ENCODE assay signal across 24 cellular contexts in the genomic region with DNA sequence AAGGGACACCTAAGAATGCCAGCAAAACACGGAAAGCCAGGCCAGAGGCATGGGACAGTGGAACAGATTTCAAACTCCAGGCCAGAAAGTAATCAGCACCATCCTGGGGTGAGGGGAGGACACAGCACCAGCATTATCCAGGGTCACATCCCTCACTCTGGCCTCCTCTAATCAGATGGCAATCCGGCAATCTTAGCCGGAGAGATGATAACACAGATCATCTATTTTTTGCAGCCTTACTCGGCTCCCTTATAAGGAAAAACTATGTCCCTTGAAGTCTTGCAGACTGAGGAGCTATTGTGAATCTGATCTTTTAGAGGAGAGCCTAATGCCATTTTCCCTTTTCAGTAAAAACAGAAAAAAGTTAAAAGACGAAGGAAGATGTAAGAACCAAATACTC. TPM values are rescaled to one million over a fixed set of nuclear protein-coding genes. Genes with fewer than 3 reads are reported as not detected.
DNase-seq lines count a peak whose midpoint lies in the region; ATAC-seq, FAIRE-seq and TF ChIP-seq lines count a peak whose summit lies in the region.
"Had no signal": no experiment of that assay in that cellular context is flagged by ENCODE, and none has a peak within 500 bp of the region (broad histone marks: within the 10 kb centered on the region; RNA-seq: fewer than 3 reads in every experiment).

No MANE protein-coding gene starts in this region.

- H3K27ac ChIP-seq in H1 (ENCODE audit: low read depth, low read length) (no peak overlapping the region), parathyroid adenoma (peak overlapping the region; percentile 57)

- no peak overlapping the region for H3K18ac ChIP-seq in H1 (ENCODE audit: extremely low read depth, low read length)

- no peaks in the 10 kb centered on the region for H3K4me1 ChIP-seq in H1 (replicated peaks in 1 of 4; ENCODE audit: control insufficient read depth in 3 of 4, insufficient read depth in 4 of 4, low read length in 3 of 4)
- peaks cover 12% of the 10 kb centered on the region for H3K4me1 ChIP-seq in parathyroid adenoma

- H3K27me3 Mint-ChIP-seq in mesothelial cell of epicardium (ENCODE audit: low read depth) (no peaks in the 10 kb centered on the region), immature natural killer cell (ENCODE audit: low read depth in 3 of 3) (peaks cover 4 to 9% (median 7%) of the 10 kb centered on the region in 3 donors)

- H3K9ac ChIP-seq in H1 (replicated peaks in 1 of 4; ENCODE audit: extremely low read depth in 1 of 4, low read depth in 3 of 4, low read length in 3 of 4) (peak overlapping the region in 1 of 4 experiments; percentile 32; a peak in 1 of 7 replicates), parathyroid adenoma (no peak overlapping the region)

- H3K4me3 ChIP-seq in H1 (ENCODE audit: extremely low read depth in 1 of 4, insufficient read depth in 2 of 4, low read depth in 3 of 4, low read length in 4 of 4) = no peak overlapping the region
- no peak overlapping the region for H3K4me3 ChIP-seq in parathyroid adenoma (ENCODE audit: low read depth, low read length)
- H3K4me3 ChIP-seq in H7 (ENCODE audit: insufficient read depth, low read depth, low read length) = no peak overlapping the region
- H3K4me3 ChIP-seq: K562 had no signal

- no peak overlapping the region for H3K23ac ChIP-seq in H1 (ENCODE audit: insufficient read length)

- H3K36me3 Mint-ChIP-seq in mesothelial cell of epicardium = no peaks in the 10 kb centered on the region
- no peaks in the 10 kb centered on the region for H3K36me3 Mint-ChIP-seq in immature natural killer cell

- TF ChIP-seq RAD21 in H1 (IDR thresholded peaks at IDR 0.05 in 1 of 2, conservative IDR thresholded peaks at IDR 0.05 in 1 of 2; ENCODE audit: low read depth in 2 of 2, low read length in 2 of 2) = no peak

- H3K79me2 ChIP-seq in H1 (ENCODE audit: control insufficient read depth in 1 of 2, insufficient read depth in 2 of 2, low read length in 2 of 2) (no peaks in the 10 kb centered on the region), parathyroid adenoma (no peaks in the 10 kb centered on the region)

- no peaks in the 10 kb centered on the region for H3K36me3 ChIP-seq in H1 (ENCODE audit: control insufficient read depth in 2 of 4, insufficient read depth in 4 of 4, low read length in 3 of 4)
- H3K36me3 ChIP-seq in parathyroid adenoma (ENCODE audit: control insufficient read depth, insufficient read depth, low read length) = no peaks in the 10 kb centered on the region
- no peaks in the 10 kb centered on the region for H3K36me3 ChIP-seq in H7 (replicated peaks; ENCODE audit: control insufficient read depth, insufficient read depth, low read length)

- ATAC-seq in HG03135 (IDR thresholded peaks at IDR 0.05; ENCODE audit: unreplicated experiment) = no peak
- ATAC-seq: K562, SK-N-SH treated with all-trans-retinoic acid at 6 μM for 48 hours had no signal

- H3K9me3 Mint-ChIP-seq in mesothelial cell of epicardium = no peaks in the 10 kb centered on the region
- H3K9me3 Mint-ChIP-seq in immature natural killer cell = no peaks in the 10 kb centered on the region

- CTCF ChIA-PET in H1 (lab: Charles Lee; ENCODE audit: partially characterized antibody) = interaction anchor here (1.2 to 34.2 kb wide), 4 partner anchors 15 to 467 kb away, joined by 4 to 576 read pairs (median 26); a partner anchor contains a TSS

- H4K8ac ChIP-seq in H1 (ENCODE audit: extremely low read depth, insufficient read depth, low read length) = no peak overlapping the region

- no peak for TF ChIP-seq EP300 in H1 (IDR thresholded peaks at IDR 0.05; ENCODE audit: borderline replicate concordance in 1 of 2, low read depth in 2 of 2, low read length in 2 of 2)

- no peak overlapping the region for H4K91ac ChIP-seq in H1 (replicated peaks; ENCODE audit: insufficient read length, low read length)

- peak overlapping the region; percentile 11; the same call in 1 of the 2 replicates for H2AFZ ChIP-seq in H1 (ENCODE audit: low read length)
- H2AFZ ChIP-seq in parathyroid adenoma = peak overlapping the region; percentile 16

- DNase-seq in EH (ENCODE audit: low read depth) (peak; percentile 34), H1 (ENCODE audit: low read depth in 1 of 2, low spot score in 2 of 2) (no peak), mesothelial cell of epicardium (ENCODE audit: low spot score in 2 of 2, unreplicated experiment in 2 of 2) (no peak), immature natural killer cell (no peak), H7 (no peak), NCI-H1092 treated with DMSO at 0.1 percent for 48 hours (lab: John Stamatoyannopoulos, UW) (no peak)
- DNase-seq: HCEC 1CT, Kasumi-1, NCI-H1105 treated with DMSO at 0.1 percent for 48 hours, NCI-H2029, NCI-H446, NCI-H524 treated with DMSO at 0.1 percent for 48 hours, NCI-H774, SIG-M5 had no signal

- H3K4ac ChIP-seq in H1 (replicated peaks; ENCODE audit: insufficient read length, low read depth, low read length) = no peak overlapping the region

- H2BK120ac ChIP-seq in H1 (replicated peaks; ENCODE audit: low read depth, low read length) = no peak overlapping the region

- no peak for TF ChIP-seq CTCF in H1 (IDR thresholded peaks at IDR 0.05; ENCODE audit: control extremely low read depth in 1 of 3, insufficient read depth in 1 of 3, low read depth in 1 of 3, low read length in 3 of 3)
- no peak for TF ChIP-seq CTCF in mesothelial cell of epicardium (IDR thresholded peaks at IDR 0.05; ENCODE audit: unreplicated experiment)
- TF ChIP-seq CTCF in parathyroid adenoma (IDR thresholded peaks at IDR 0.05) = no peak

- H3K4me2 ChIP-seq in H1 (ENCODE audit: insufficient read depth in 1 of 2, low read depth in 2 of 2, low read length in 2 of 2) = no peak overlapping the region
- H3K4me2 ChIP-seq in parathyroid adenoma (ENCODE audit: low read length) = peak overlapping the region; percentile 16

- peak overlapping the region; percentile 79 for H3K27ac Mint-ChIP-seq in mesothelial cell of epicardium
- H3K27ac Mint-ChIP-seq in immature natural killer cell = no peak overlapping the region

- H2AK5ac ChIP-seq in H1 (ENCODE audit: low read depth, low read length) = no peak overlapping the region

- H3K9me3 ChIP-seq in H1 (ENCODE audit: insufficient read depth in 2 of 2, low read depth in 1 of 2, low read length in 1 of 2) = no peaks in the 10 kb centered on the region
- H3K9me3 ChIP-seq in parathyroid adenoma (ENCODE audit: control insufficient read depth, low read length) = no peaks in the 10 kb centered on the region

- POLR2A ChIA-PET in H1 (lab: Charles Lee; ENCODE audit: partially characterized antibody) = no interaction called here

- H2BK5ac ChIP-seq in H1 (ENCODE audit: low read depth, low read length) = no peak overlapping the region

- no peaks in the 10 kb centered on the region for H4K20me1 ChIP-seq in H1 (replicated peaks in 1 of 2; ENCODE audit: control insufficient read depth in 1 of 2, insufficient read depth in 2 of 2, low read length in 2 of 2)

- H3K56ac ChIP-seq in H1 (replicated peaks; ENCODE audit: insufficient read length, low read depth, low read length) = no peak overlapping the region

- H3K79me1 ChIP-seq in H1 (ENCODE audit: low read depth, low read length) = no peaks in the 10 kb centered on the region

- no peaks in the 10 kb centered on the region for H3K27me3 ChIP-seq in H1 (replicated peaks in 1 of 4; ENCODE audit: control insufficient read depth in 3 of 4, extremely low read depth in 1 of 4, insufficient read depth in 3 of 4, low read length in 3 of 4)
- no peaks in the 10 kb centered on the region for H3K27me3 ChIP-seq in parathyroid adenoma (ENCODE audit: control insufficient read depth, insufficient read depth, low read length)
- H3K27me3 ChIP-seq in H7 (ENCODE audit: control insufficient read depth, insufficient read depth, low read length) = no peaks in the 10 kb centered on the region

- no peak overlapping the region for H2BK20ac ChIP-seq in H1 (ENCODE audit: low read length)

- no peak overlapping the region for H3K14ac ChIP-seq in H1 (ENCODE audit: insufficient read length)

- no peaks in the 10 kb centered on the region for H3K23me2 ChIP-seq in H1 (ENCODE audit: low read depth, low read length)

- no peak for FAIRE-seq in H1 (lab: Jason Lieb, UNC)
- FAIRE-seq: D721Med, GM18507, K562, RCC 7860 had no signal

- H2BK12ac ChIP-seq in H1 (ENCODE audit: low read depth, low read length) = no peak overlapping the region

- peaks cover 48% of the 10 kb centered on the region for H3K4me1 Mint-ChIP-seq in mesothelial cell of epicardium
- no peaks in the 10 kb centered on the region for H3K4me1 Mint-ChIP-seq in immature natural killer cell

- H4K5ac ChIP-seq in H1 (ENCODE audit: insufficient read length, low read depth, low read length) = no peak overlapping the region

- no peak overlapping the region for H3K4me3 Mint-ChIP-seq in mesothelial cell of epicardium
- no peak overlapping the region for H3K4me3 Mint-ChIP-seq in immature natural killer cell

- H2BK15ac ChIP-seq in H1 (ENCODE audit: low read length) = no peak overlapping the region

- WGBS in H1 (ENCODE audit: extremely low coverage in 1 of 2, insufficient coverage in 1 of 2, insufficient read length in 1 of 2, insufficient replicate concordance in 2 of 2, low coverage in 1 of 2, low lambda C conversion rate in 2 of 2, missing lambda C conversion rate in 1 of 2), 2 experiments = 87% methylated on average over 5 of the region's 5 CpGs; no CpG with 5 or more reads in 1 of the 2 experiments

- no peak for TF ChIP-seq POLR2A in H1 (IDR thresholded peaks at IDR 0.05; ENCODE audit: control extremely low read depth in 1 of 2, low read depth in 2 of 2, low read length in 2 of 2)

TF ChIP-seq in H1, 55 proteins besides CTCF, POLR2A, EP300 and RAD21:
- no peak for TF ChIP-seq SP2 (IDR thresholded peaks at IDR 0.05; ENCODE audit: low read length)
- TF ChIP-seq YY1 (IDR thresholded peaks at IDR 0.05; ENCODE audit: low read depth, low read length) = no peak
- TF ChIP-seq RFX5 (IDR thresholded peaks at IDR 0.05; ENCODE audit: borderline replicate concordance, low read depth, low read length) = no peak
- TF ChIP-seq GTF2F1 (IDR thresholded peaks at IDR 0.05; ENCODE audit: borderline replicate concordance, low read depth, low read length) = no peak
- TF ChIP-seq SIRT6 (IDR thresholded peaks at IDR 0.05; ENCODE audit: low read length) = no peak

RNA-seq across cellular contexts. Expression of a gene that starts 16.5 kb away (rescaled TPM):
- 5.5 and 5.8 TPM in 2 replicates for total RNA-seq in H1 (2021; fragmentation: NEBNext Ultra II Directional; extraction: Animal tissue kit (Norgen Biotek cat#: 25700))
- polyA plus RNA-seq in H1 (2011; rRNA removed) (3.9 and 4.9 TPM in 2 replicates), immature natural killer cell (not detected)
- 3.8 TPM for polyA plus RNA-seq in H1 (2011; cell fraction: cytosol; rRNA removed)
- 3.8 TPM for polyA plus RNA-seq in H1 (2011; cell fraction: nucleus; rRNA removed)
- polyA plus RNA-seq in H1 (2012, experiment 1 of 2) = 2.7 to 5.3 TPM (median 4.3 TPM) in 4 replicates
- polyA plus RNA-seq in H1 (2012, experiment 2 of 2) = 3.1 TPM
- 5.8 TPM for polyA plus RNA-seq in H1 (2013, experiment 1 of 2)
- polyA plus RNA-seq in H1 (2013, experiment 2 of 2) = 5.7 TPM
- 2.6 and 3.0 TPM in 2 replicates for polyA minus RNA-seq in H1 (2011; rRNA and poly(A)+ RNA removed)
- polyA minus RNA-seq in H1 (2011; cell fraction: cytosol; rRNA and poly(A)+ RNA removed) = 5.1 TPM
- polyA minus RNA-seq in H1 (2011; cell fraction: nucleus; rRNA and poly(A)+ RNA removed) = 5.2 TPM
- 11.9 to 14.2 TPM (median 13.4 TPM) in 3 replicates for total RNA-seq in mesothelial cell of epicardium
- 1.5 and 2.2 TPM in 2 replicates for total RNA-seq in H7 (2014; rRNA removed; shearing (Covaris generic))
- total RNA-seq: A172, G401, K562 had no signal
- polyA plus RNA-seq: BJ, K562 had no signal
